ENCODE assay signal across 19 cellular contexts in the genomic region with DNA sequence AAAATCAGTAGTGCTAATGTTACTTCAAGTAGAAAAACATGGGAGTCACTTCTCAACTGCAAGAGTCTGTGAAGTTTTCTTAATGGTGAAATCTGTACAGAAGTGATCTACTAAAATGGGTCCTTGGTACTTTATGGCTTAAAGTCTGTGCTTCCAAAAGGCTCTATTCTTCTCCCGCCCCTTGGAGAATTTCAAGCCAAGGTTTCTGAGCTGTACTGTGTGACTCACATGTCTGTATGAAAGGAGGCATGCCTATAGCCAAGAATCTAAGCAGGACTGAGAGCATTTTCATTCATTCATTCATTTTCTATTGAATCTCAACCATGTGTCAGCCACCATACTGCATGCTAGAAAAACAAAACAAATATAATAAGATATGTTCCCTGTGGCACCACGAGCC.
"Had no signal": no experiment of that assay in that cellular context is flagged by ENCODE, and none has a peak within 500 bp of the region (broad histone marks: within the 10 kb centered on the region; RNA-seq: fewer than 3 reads in every experiment).

No MANE protein-coding gene starts in this region.

- H3K27ac ChIP-seq: dorsolateral prefrontal cortex, hepatocyte, neural progenitor cell, prostate gland, right atrium auricular region, tibial artery had no signal

- H3K9ac ChIP-seq: neural progenitor cell had no signal

- H3K36me3 ChIP-seq: neural progenitor cell, prostate gland, right atrium auricular region, tibial artery had no signal

- H3K4me2 ChIP-seq: hepatocyte, neural progenitor cell had no signal

- H3K9me3 ChIP-seq: prostate gland, right atrium auricular region, tibial artery had no signal

- H3K79me2 ChIP-seq: hepatocyte had no signal

- ATAC-seq: left cardiac atrium; naive thymus-derived CD4-positive, alpha-beta T cell; stimulated activated naive CD8-positive, alpha-beta T cell treated with anti-CD3 and anti-CD28 coated beads, Interleukin-15, Interleukin-2, amounts not matched to agents 100 U/mL and 50 U/mL, for 24 hours had no signal

- H3K4me3 ChIP-seq: dorsolateral prefrontal cortex, hepatocyte, neural progenitor cell, prostate gland, right atrium auricular region, tibial artery had no signal

- H2AFZ ChIP-seq: hepatocyte, neural progenitor cell had no signal

- H3K4me1 ChIP-seq: neural progenitor cell, prostate gland, right atrium auricular region, tibial artery had no signal

- DNase-seq: activated CD4-positive, alpha-beta T cell treated with anti-CD3 and anti-CD28 coated beads, Interleukin-2, amount 50 U/mL, for 4 hours; activated gamma-delta T cell; caudate nucleus; dorsolateral prefrontal cortex; endodermal cell; erythroblast; left cardiac atrium; mesendoderm; naive thymus-derived CD4-positive, alpha-beta T cell; stimulated activated CD4-positive, alpha-beta T cell treated with anti-CD3 and anti-CD28 coated beads, Interleukin-12 subunit alpha, Interleukin-12 subunit beta, amount 100 ng/mL, for 4 hours; stimulated activated CD4-positive, alpha-beta T cell treated with anti-CD3 and anti-CD28 coated beads, Interleukin-1b, Interleukin-23, amount 100 ng/mL, for 48 hours; stimulated activated CD8-positive, alpha-beta memory T cell treated with anti-CD3 and anti-CD28 coated beads, Interleukin-4, amount 100 ng/mL, for 48 hours; stimulated activated naive CD8-positive, alpha-beta T cell treated with anti-CD3 and anti-CD28 coated beads, Interleukin-15, Interleukin-2, amounts not matched to agents 100 U/mL and 50 U/mL, for 24 hours; substantia nigra; tibial artery had no signal

- H3K27me3 ChIP-seq: hepatocyte, neural progenitor cell, right atrium auricular region had no signal
